Comparison of ENCODE assay signal across 1 cellular context in the genomic region with DNA sequence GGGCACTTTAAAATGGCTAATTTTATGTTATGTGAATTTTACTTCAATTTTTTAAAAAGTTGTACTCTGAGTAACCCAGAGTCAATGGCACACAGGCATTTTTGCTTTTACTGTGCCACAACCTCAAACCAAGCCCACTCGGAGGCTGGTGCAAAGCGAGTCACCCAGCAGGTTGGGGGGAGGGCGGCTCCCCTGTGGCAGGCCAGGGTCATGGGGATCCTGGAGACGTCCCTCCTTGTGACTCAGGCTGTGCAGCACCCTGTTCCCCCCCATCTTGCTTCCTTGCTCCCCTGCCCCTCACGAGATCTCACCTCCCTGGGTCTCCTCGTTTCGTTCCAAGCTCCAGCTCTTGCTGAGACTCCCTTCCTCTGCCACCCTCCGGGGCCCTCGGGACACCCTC.
TF ChIP-seq lines count a peak whose summit lies in the region.

No MANE protein-coding gene starts in this region.

TF ChIP-seq in GM23338, 12 proteins besides CTCF, POLR2A, EP300 and RAD21 (continued from another document):
- TF ChIP-seq, protein P1, sequence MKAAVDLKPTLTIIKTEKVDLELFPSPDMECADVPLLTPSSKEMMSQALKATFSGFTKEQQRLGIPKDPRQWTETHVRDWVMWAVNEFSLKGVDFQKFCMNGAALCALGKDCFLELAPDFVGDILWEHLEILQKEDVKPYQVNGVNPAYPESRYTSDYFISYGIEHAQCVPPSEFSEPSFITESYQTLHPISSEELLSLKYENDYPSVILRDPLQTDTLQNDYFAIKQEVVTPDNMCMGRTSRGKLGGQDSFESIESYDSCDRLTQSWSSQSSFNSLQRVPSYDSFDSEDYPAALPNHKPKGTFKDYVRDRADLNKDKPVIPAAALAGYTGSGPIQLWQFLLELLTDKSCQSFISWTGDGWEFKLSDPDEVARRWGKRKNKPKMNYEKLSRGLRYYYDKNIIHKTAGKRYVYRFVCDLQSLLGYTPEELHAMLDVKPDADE (IDR thresholded peaks at IDR 0.05): no peak
- no peak for TF ChIP-seq ZNF114 (CRISPR knock-in tag; IDR thresholded peaks at IDR 0.05)
- TF ChIP-seq JUNB (IDR thresholded peaks at IDR 0.05; ENCODE audit: unreplicated experiment): no peak
- TF ChIP-seq, protein P2, sequence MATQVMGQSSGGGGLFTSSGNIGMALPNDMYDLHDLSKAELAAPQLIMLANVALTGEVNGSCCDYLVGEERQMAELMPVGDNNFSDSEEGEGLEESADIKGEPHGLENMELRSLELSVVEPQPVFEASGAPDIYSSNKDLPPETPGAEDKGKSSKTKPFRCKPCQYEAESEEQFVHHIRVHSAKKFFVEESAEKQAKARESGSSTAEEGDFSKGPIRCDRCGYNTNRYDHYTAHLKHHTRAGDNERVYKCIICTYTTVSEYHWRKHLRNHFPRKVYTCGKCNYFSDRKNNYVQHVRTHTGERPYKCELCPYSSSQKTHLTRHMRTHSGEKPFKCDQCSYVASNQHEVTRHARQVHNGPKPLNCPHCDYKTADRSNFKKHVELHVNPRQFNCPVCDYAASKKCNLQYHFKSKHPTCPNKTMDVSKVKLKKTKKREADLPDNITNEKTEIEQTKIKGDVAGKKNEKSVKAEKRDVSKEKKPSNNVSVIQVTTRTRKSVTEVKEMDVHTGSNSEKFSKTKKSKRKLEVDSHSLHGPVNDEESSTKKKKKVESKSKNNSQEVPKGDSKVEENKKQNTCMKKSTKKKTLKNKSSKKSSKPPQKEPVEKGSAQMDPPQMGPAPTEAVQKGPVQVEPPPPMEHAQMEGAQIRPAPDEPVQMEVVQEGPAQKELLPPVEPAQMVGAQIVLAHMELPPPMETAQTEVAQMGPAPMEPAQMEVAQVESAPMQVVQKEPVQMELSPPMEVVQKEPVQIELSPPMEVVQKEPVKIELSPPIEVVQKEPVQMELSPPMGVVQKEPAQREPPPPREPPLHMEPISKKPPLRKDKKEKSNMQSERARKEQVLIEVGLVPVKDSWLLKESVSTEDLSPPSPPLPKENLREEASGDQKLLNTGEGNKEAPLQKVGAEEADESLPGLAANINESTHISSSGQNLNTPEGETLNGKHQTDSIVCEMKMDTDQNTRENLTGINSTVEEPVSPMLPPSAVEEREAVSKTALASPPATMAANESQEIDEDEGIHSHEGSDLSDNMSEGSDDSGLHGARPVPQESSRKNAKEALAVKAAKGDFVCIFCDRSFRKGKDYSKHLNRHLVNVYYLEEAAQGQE (IDR thresholded peaks at IDR 0.05; ENCODE audit: unreplicated experiment): no peak
- no peak for TF ChIP-seq EZH2phosphoT487 (IDR thresholded peaks at IDR 0.05; ENCODE audit: unreplicated experiment)
- TF ChIP-seq STAT1 (IDR thresholded peaks at IDR 0.05; ENCODE audit: unreplicated experiment): no peak
- TF ChIP-seq CREB1 (CRISPR knock-in tag; IDR thresholded peaks at IDR 0.05; ENCODE audit: low read depth): no peak
- no peak for TF ChIP-seq NANOG (IDR thresholded peaks at IDR 0.05; ENCODE audit: borderline replicate concordance)
- TF ChIP-seq, protein P3, sequence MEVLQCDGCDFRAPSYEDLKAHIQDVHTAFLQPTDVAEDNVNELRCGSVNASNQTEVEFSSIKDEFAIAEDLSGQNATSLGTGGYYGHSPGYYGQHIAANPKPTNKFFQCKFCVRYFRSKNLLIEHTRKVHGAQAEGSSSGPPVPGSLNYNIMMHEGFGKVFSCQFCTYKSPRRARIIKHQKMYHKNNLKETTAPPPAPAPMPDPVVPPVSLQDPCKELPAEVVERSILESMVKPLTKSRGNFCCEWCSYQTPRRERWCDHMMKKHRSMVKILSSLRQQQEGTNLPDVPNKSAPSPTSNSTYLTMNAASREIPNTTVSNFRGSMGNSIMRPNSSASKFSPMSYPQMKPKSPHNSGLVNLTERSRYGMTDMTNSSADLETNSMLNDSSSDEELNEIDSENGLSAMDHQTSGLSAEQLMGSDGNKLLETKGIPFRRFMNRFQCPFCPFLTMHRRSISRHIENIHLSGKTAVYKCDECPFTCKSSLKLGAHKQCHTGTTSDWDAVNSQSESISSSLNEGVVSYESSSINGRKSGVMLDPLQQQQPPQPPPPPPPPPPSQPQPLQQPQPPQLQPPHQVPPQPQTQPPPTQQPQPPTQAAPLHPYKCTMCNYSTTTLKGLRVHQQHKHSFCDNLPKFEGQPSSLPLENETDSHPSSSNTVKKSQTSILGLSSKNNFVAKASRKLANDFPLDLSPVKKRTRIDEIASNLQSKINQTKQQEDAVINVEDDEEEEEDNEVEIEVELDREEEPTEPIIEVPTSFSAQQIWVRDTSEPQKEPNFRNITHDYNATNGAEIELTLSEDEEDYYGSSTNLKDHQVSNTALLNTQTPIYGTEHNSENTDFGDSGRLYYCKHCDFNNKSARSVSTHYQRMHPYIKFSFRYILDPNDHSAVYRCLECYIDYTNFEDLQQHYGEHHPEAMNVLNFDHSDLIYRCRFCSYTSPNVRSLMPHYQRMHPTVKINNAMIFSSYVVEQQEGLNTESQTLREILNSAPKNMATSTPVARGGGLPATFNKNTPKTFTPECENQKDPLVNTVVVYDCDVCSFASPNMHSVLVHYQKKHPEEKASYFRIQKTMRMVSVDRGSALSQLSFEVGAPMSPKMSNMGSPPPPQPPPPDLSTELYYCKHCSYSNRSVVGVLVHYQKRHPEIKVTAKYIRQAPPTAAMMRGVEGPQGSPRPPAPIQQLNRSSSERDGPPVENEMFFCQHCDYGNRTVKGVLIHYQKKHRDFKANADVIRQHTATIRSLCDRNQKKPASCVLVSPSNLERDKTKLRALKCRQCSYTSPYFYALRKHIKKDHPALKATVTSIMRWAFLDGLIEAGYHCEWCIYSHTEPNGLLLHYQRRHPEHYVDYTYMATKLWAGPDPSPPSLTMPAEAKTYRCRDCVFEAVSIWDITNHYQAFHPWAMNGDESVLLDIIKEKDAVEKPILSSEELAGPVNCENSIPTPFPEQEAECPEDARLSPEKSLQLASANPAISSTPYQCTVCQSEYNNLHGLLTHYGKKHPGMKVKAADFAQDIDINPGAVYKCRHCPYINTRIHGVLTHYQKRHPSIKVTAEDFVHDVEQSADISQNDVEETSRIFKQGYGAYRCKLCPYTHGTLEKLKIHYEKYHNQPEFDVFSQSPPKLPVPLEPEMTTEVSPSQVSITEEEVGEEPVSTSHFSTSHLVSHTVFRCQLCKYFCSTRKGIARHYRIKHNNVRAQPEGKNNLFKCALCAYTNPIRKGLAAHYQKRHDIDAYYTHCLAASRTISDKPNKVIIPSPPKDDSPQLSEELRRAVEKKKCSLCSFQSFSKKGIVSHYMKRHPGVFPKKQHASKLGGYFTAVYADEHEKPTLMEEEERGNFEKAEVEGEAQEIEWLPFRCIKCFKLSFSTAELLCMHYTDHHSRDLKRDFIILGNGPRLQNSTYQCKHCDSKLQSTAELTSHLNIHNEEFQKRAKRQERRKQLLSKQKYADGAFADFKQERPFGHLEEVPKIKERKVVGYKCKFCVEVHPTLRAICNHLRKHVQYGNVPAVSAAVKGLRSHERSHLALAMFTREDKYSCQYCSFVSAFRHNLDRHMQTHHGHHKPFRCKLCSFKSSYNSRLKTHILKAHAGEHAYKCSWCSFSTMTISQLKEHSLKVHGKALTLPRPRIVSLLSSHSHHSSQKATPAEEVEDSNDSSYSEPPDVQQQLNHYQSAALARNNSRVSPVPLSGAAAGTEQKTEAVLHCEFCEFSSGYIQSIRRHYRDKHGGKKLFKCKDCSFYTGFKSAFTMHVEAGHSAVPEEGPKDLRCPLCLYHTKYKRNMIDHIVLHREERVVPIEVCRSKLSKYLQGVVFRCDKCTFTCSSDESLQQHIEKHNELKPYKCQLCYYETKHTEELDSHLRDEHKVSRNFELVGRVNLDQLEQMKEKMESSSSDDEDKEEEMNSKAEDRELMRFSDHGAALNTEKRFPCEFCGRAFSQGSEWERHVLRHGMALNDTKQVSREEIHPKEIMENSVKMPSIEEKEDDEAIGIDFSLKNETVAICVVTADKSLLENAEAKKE (CRISPR knock-in tag; IDR thresholded peaks at IDR 0.05): no peak
- no peak for TF ChIP-seq ZNF331 (CRISPR knock-in tag; IDR thresholded peaks at IDR 0.05; ENCODE audit: low read depth)
